ENCODE assay signal across 19 cellular contexts in the genomic region with DNA sequence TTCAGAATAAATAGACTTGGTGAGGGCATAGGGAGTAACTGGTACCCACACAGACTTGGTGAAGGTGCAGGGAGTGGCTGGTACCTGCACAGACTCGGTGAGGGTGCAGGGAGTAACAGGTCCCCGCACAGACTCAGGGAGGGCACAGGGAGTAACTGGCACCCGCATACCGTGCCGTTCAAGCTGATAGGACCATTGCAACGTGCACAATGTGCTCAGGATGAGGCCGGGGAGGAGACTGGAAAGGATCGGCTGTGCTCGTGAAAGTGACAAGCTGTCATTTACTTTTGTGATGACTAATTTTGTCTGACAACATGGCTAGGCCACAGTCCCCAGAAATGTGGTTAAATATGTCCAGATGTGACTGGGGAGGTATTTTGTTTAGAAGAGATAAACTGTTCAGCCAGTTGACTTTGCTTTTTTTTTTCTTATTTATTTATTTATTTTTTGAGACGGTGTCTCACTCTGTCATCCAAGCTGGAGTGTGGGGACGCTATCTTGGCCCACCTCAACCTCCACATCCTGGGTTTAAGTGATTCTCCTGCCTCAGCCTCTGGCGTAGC.
DNase-seq lines count a peak whose midpoint lies in the region; ATAC-seq and TF ChIP-seq lines count a peak whose summit lies in the region.
"Had no signal": no experiment of that assay in that cellular context is flagged by ENCODE, and none has a peak within 500 bp of the region (broad histone marks: within the 10 kb centered on the region; RNA-seq: fewer than 3 reads in every experiment).

No MANE protein-coding gene starts in this region.

- TF ChIP-seq CTCF in activated CD8-positive, alpha-beta T cell treated with anti-CD3 and anti-CD28 coated beads for 36 hours (IDR thresholded peaks at IDR 0.05) = no peak
- TF ChIP-seq CTCF in NB4 (IDR thresholded peaks at IDR 0.05; ENCODE audit: low read depth, low read length) (no peak), WTC11 (IDR thresholded peaks at IDR 0.05) (no peak), GM13976 (IDR thresholded peaks at IDR 0.05; ENCODE audit: borderline replicate concordance, control extremely low read depth, extremely low read depth, insufficient read depth, missing control alignments) (no peak), GM23338 (conservative IDR thresholded peaks at IDR 0.05; ENCODE audit: low read depth in 2 of 2) (no peak), PC-9 (conservative IDR thresholded peaks at IDR 0.05) (no peak)

- no peaks in the 10 kb centered on the region for H3K9me3 Mint-ChIP-seq in activated CD8-positive, alpha-beta T cell treated with anti-CD3 and anti-CD28 coated beads for 36 hours
- no peaks in the 10 kb centered on the region for H3K9me3 Mint-ChIP-seq in activated CD8-positive, alpha-beta T cell treated with anti-CD3 and anti-CD28 coated beads, Interleukin-2, amount 10 ng/mL, durations not matched to agents 7 days and 5 days (ENCODE audit: insufficient read depth)
- H3K9me3 Mint-ChIP-seq in WTC11 (no peaks in the 10 kb centered on the region), GM23338 (no peaks in the 10 kb centered on the region)
- no peaks in the 10 kb centered on the region for H3K9me3 Mint-ChIP-seq in stimulated activated effector memory CD8-positive, alpha-beta T cell treated with anti-CD3 and anti-CD28 coated beads, Interleukin-12 subunit alpha, Interleukin-12 subunit beta, amount 100 ng/mL, for 72 hours

- H3K4me2 ChIP-seq in GM23338 = no peak overlapping the region
- H3K4me2 ChIP-seq in PC-9 = no peak overlapping the region
- H3K4me2 ChIP-seq: BLaER1 had no signal

- H2AFZ ChIP-seq in GM23338 (no peak overlapping the region), PC-9 (no peak overlapping the region)

- TF ChIP-seq POLR2A in NB4 (IDR thresholded peaks at IDR 0.05; ENCODE audit: extremely low read depth, insufficient read length) = no peak

- H3K36me3 ChIP-seq in GM23338 (ENCODE audit: insufficient read depth) (no peaks in the 10 kb centered on the region), PC-9 (ENCODE audit: low read depth) (no peaks in the 10 kb centered on the region)

- H3K9me2 ChIP-seq in GM23338 (ENCODE audit: insufficient read depth) (no peaks in the 10 kb centered on the region), PC-9 (ENCODE audit: insufficient read depth) (no peaks in the 10 kb centered on the region)

- H3K27ac ChIP-seq in GM23338 (ENCODE audit: low read depth) (no peak overlapping the region), PC-9 (no peak overlapping the region)
- H3K27ac ChIP-seq: BLaER1 had no signal

- in situ Hi-C loops in GM13976 (cut with MboI; ENCODE audit: low sequenced_read_pairs, unreplicated experiment) = no loop called here

- CTCF ChIA-PET in activated CD8-positive, alpha-beta T cell treated with anti-CD3 and anti-CD28 coated beads for 36 hours (lab: Charles Lee) = interaction anchor here (0.9 kb wide), 1 partner anchor 34 kb away, joined by 3 read pairs; no protein-coding TSS in a partner anchor
- CTCF ChIA-PET in activated CD8-positive, alpha-beta T cell treated with anti-CD3 and anti-CD28 coated beads, Interleukin-2, amount 10 ng/mL, durations not matched to agents 7 days and 5 days (lab: Charles Lee) = interaction anchor here (1.2 to 1.7 kb wide), 4 partner anchors 10 to 56 kb away, joined by 3 to 8 read pairs (median 4); no protein-coding TSS in a partner anchor
- CTCF ChIA-PET in WTC11 (lab: Charles Lee) = interaction anchor here (0.6 to 1.4 kb wide), 3 partner anchors 14 to 41 kb away, joined by 3 to 5 read pairs (median 3); no protein-coding TSS in a partner anchor
- CTCF ChIA-PET in PC-9 (lab: Charles Lee) = no interaction called here

- H3K4me3 ChIP-seq in NB4 (ENCODE audit: low read depth, low read length) = no peak overlapping the region
- H3K4me3 ChIP-seq in GM23338 = no peak overlapping the region
- no peak overlapping the region for H3K4me3 ChIP-seq in PC-9
- H3K4me3 ChIP-seq: BLaER1 had no signal

- H3K79me2 ChIP-seq in GM23338 (replicated peaks; ENCODE audit: insufficient read depth) = no peaks in the 10 kb centered on the region
- H3K79me2 ChIP-seq in PC-9 (ENCODE audit: low read depth) = no peaks in the 10 kb centered on the region

- peaks cover 3% of the 10 kb centered on the region for H3K36me3 Mint-ChIP-seq in activated CD8-positive, alpha-beta T cell treated with anti-CD3 and anti-CD28 coated beads for 36 hours (ENCODE audit: low read depth)
- peaks cover 3% of the 10 kb centered on the region for H3K36me3 Mint-ChIP-seq in activated CD8-positive, alpha-beta T cell treated with anti-CD3 and anti-CD28 coated beads, Interleukin-2, amount 10 ng/mL, durations not matched to agents 7 days and 5 days (ENCODE audit: low read depth)
- H3K36me3 Mint-ChIP-seq in WTC11 = no peaks in the 10 kb centered on the region
- H3K36me3 Mint-ChIP-seq in stimulated activated effector memory CD8-positive, alpha-beta T cell treated with anti-CD3 and anti-CD28 coated beads, Interleukin-12 subunit alpha, Interleukin-12 subunit beta, amount 100 ng/mL, for 72 hours = no peaks in the 10 kb centered on the region
- H3K36me3 Mint-ChIP-seq in GM23338 (ENCODE audit: low read depth) = 0 out of 3 replicates have a peak, but pooled peaks cover 2% of the 10 kb centered on the region

- no peak overlapping the region for H3K4me3 Mint-ChIP-seq in activated CD8-positive, alpha-beta T cell treated with anti-CD3 and anti-CD28 coated beads for 36 hours
- no peak overlapping the region for H3K4me3 Mint-ChIP-seq in activated CD8-positive, alpha-beta T cell treated with anti-CD3 and anti-CD28 coated beads, Interleukin-2, amount 10 ng/mL, durations not matched to agents 7 days and 5 days
- H3K4me3 Mint-ChIP-seq in WTC11 (no peak overlapping the region), GM23338 (no peak overlapping the region)
- H3K4me3 Mint-ChIP-seq in stimulated activated effector memory CD8-positive, alpha-beta T cell treated with anti-CD3 and anti-CD28 coated beads, Interleukin-12 subunit alpha, Interleukin-12 subunit beta, amount 100 ng/mL, for 72 hours = peak overlapping the region; percentile 8

- no peaks in the 10 kb centered on the region for H3K27me3 Mint-ChIP-seq in activated CD8-positive, alpha-beta T cell treated with anti-CD3 and anti-CD28 coated beads for 36 hours
- H3K27me3 Mint-ChIP-seq in activated CD8-positive, alpha-beta T cell treated with anti-CD3 and anti-CD28 coated beads, Interleukin-2, amount 10 ng/mL, durations not matched to agents 7 days and 5 days (ENCODE audit: low read depth) = no peaks in the 10 kb centered on the region
- H3K27me3 Mint-ChIP-seq in WTC11 (ENCODE audit: low read depth) (no peaks in the 10 kb centered on the region), GM23338 (ENCODE audit: insufficient read depth, low read depth, poor library complexity) (no peaks in the 10 kb centered on the region)

- DNase-seq in activated CD8-positive, alpha-beta T cell treated with anti-CD3 and anti-CD28 coated beads for 36 hours = peak; percentile 33
- DNase-seq in activated CD8-positive, alpha-beta T cell treated with anti-CD3 and anti-CD28 coated beads, Interleukin-2, amount 10 ng/mL, durations not matched to agents 7 days and 5 days = no peak
- DNase-seq in NB4 (ENCODE audit: low read depth) (peak; percentile 4), WTC11 (ENCODE audit: low spot score) (no peak), GM13976 (ENCODE audit: low spot score) (no peak), GM23338 (ENCODE audit: low spot score) (no peak), PC-9 (no peak)
- peak in 1 of 2 donors; percentile 67 for DNase-seq in stimulated activated effector memory CD8-positive, alpha-beta T cell treated with anti-CD3 and anti-CD28 coated beads, Interleukin-12 subunit alpha, Interleukin-12 subunit beta, amount 100 ng/mL, for 72 hours (ENCODE audit: low spot score in 2 of 2)
- DNase-seq: 8988T, DMS79 treated with DMSO at 0.1 percent for 48 hours, H7, MM.1S, NCI-H1105, NCI-H1694, NCI-H2107, NCI-H226, NCI-H524 treated with DMSO at 0.1 percent for 48 hours, SIG-M5 had no signal

- H3K9me3 ChIP-seq in PC-9 (ENCODE audit: insufficient read depth, low read depth) = no peaks in the 10 kb centered on the region
- H3K9me3 ChIP-seq: BLaER1 had no signal

- no peak overlapping the region for H3K27ac Mint-ChIP-seq in activated CD8-positive, alpha-beta T cell treated with anti-CD3 and anti-CD28 coated beads for 36 hours
- H3K27ac Mint-ChIP-seq in activated CD8-positive, alpha-beta T cell treated with anti-CD3 and anti-CD28 coated beads, Interleukin-2, amount 10 ng/mL, durations not matched to agents 7 days and 5 days = no peak overlapping the region
- H3K27ac Mint-ChIP-seq in WTC11 (0 out of 2 replicates have a peak overlapping the region, but pooled peaks have one; percentile 53), GM23338 (no peak overlapping the region)
- peak overlapping the region; percentile 74 for H3K27ac Mint-ChIP-seq in stimulated activated effector memory CD8-positive, alpha-beta T cell treated with anti-CD3 and anti-CD28 coated beads, Interleukin-12 subunit alpha, Interleukin-12 subunit beta, amount 100 ng/mL, for 72 hours

- BruUV-seq in PC-9 (replicated peaks; lab: Mats Ljungman, UMichigan) = no TSS peak

- H3K27me3 ChIP-seq in GM23338 (ENCODE audit: insufficient read depth) (no peaks in the 10 kb centered on the region), PC-9 (ENCODE audit: insufficient read depth, low read depth) (peaks cover 6% of the 10 kb centered on the region; the same call in 1 of the 2 replicates)
- H3K27me3 ChIP-seq: BLaER1 had no signal

- H3K4me1 Mint-ChIP-seq in activated CD8-positive, alpha-beta T cell treated with anti-CD3 and anti-CD28 coated beads for 36 hours (ENCODE audit: low read depth) = peaks cover 8% of the 10 kb centered on the region
- peaks cover 14% of the 10 kb centered on the region for H3K4me1 Mint-ChIP-seq in activated CD8-positive, alpha-beta T cell treated with anti-CD3 and anti-CD28 coated beads, Interleukin-2, amount 10 ng/mL, durations not matched to agents 7 days and 5 days (ENCODE audit: low read depth)
- H3K4me1 Mint-ChIP-seq in WTC11 (peaks cover 6% of the 10 kb centered on the region; the same call in 1 of the 2 replicates), GM23338 (peaks cover 6% of the 10 kb centered on the region; the same call in 2 of the 3 replicates)
- peaks cover 14% of the 10 kb centered on the region for H3K4me1 Mint-ChIP-seq in stimulated activated effector memory CD8-positive, alpha-beta T cell treated with anti-CD3 and anti-CD28 coated beads, Interleukin-12 subunit alpha, Interleukin-12 subunit beta, amount 100 ng/mL, for 72 hours

- H4K20me1 ChIP-seq in GM23338 (replicated peaks; ENCODE audit: insufficient read depth) (no peaks in the 10 kb centered on the region; the same call in none of the 2 replicates), PC-9 (ENCODE audit: insufficient read depth) (no peaks in the 10 kb centered on the region)
- H4K20me1 ChIP-seq: BLaER1 had no signal

- peak; percentile 67 for ATAC-seq in activated CD8-positive, alpha-beta T cell treated with anti-CD3 and anti-CD28 coated beads for 36 hours
- no peak for ATAC-seq in activated CD8-positive, alpha-beta T cell treated with anti-CD3 and anti-CD28 coated beads, Interleukin-2, amount 10 ng/mL, durations not matched to agents 7 days and 5 days
- ATAC-seq in WTC11 (no peak), GM23338 (no peak)
- ATAC-seq in stimulated activated effector memory CD8-positive, alpha-beta T cell treated with anti-CD3 and anti-CD28 coated beads, Interleukin-12 subunit alpha, Interleukin-12 subunit beta, amount 100 ng/mL, for 72 hours = peak; percentile 93

- H3F3A ChIP-seq in GM23338 (replicated peaks; ENCODE audit: low read depth) (no peaks in the 10 kb centered on the region), PC-9 (ENCODE audit: insufficient read depth, low read depth) (no peaks in the 10 kb centered on the region)

- H3K4me1 ChIP-seq in GM23338 (ENCODE audit: insufficient read depth) (no peaks in the 10 kb centered on the region), PC-9 (replicated peaks; ENCODE audit: insufficient read depth) (no peaks in the 10 kb centered on the region)

- POLR2A ChIA-PET in activated CD8-positive, alpha-beta T cell treated with anti-CD3 and anti-CD28 coated beads for 36 hours (lab: Charles Lee) = no interaction called here
- POLR2A ChIA-PET in activated CD8-positive, alpha-beta T cell treated with anti-CD3 and anti-CD28 coated beads, Interleukin-2, amount 10 ng/mL, durations not matched to agents 7 days and 5 days (lab: Charles Lee) = no interaction called here
- POLR2A ChIA-PET in WTC11 (lab: Charles Lee) (no interaction called here), PC-9 (lab: Charles Lee; ENCODE audit: unreplicated experiment) (no interaction called here)

- intact Hi-C loops in activated CD8-positive, alpha-beta T cell treated with anti-CD3 and anti-CD28 coated beads for 36 hours (cut with micrococcal nuclease) = no loop called here
- intact Hi-C loops in PC-9 (cut with micrococcal nuclease; ENCODE audit: unreplicated experiment) = no loop called here

Comparison
In these comparisons a context has a peak if more than half of its experiments do, and no peak if none do; other contexts are left out.
1. ATAC-seq: peak in activated CD8-positive, alpha-beta T cell treated with anti-CD3 and anti-CD28 coated beads for 36 hours (single experiment) and stimulated activated effector memory CD8-positive, alpha-beta T cell treated with anti-CD3 and anti-CD28 coated beads, Interleukin-12 subunit alpha, Interleukin-12 subunit beta, amount 100 ng/mL, for 72 hours (single experiment); none in activated CD8-positive, alpha-beta T cell treated with anti-CD3 and anti-CD28 coated beads, Interleukin-2, amount 10 ng/mL, durations not matched to agents 7 days and 5 days (single experiment), WTC11 (single experiment) and GM23338 (single experiment).
2. DNase-seq: peak in activated CD8-positive, alpha-beta T cell treated with anti-CD3 and anti-CD28 coated beads for 36 hours (single experiment) and NB4 (single experiment); none in activated CD8-positive, alpha-beta T cell treated with anti-CD3 and anti-CD28 coated beads, Interleukin-2, amount 10 ng/mL, durations not matched to agents 7 days and 5 days (single experiment), WTC11 (single experiment), GM13976 (single experiment), GM23338 (single experiment) and PC-9 (0 of 2).
3. H3K27ac Mint-ChIP-seq: peak in WTC11 (single experiment) and stimulated activated effector memory CD8-positive, alpha-beta T cell treated with anti-CD3 and anti-CD28 coated beads, Interleukin-12 subunit alpha, Interleukin-12 subunit beta, amount 100 ng/mL, for 72 hours (single experiment); none in activated CD8-positive, alpha-beta T cell treated with anti-CD3 and anti-CD28 coated beads for 36 hours (single experiment), activated CD8-positive, alpha-beta T cell treated with anti-CD3 and anti-CD28 coated beads, Interleukin-2, amount 10 ng/mL, durations not matched to agents 7 days and 5 days (single experiment) and GM23338 (single experiment).